2 cellular contexts compared by ENCODE assay signal in genomic region chr15:88438181-88438580, GRCh38.
TF ChIP-seq lines count a peak whose summit lies in the region.

No MANE protein-coding gene starts in this region.

TF ChIP-seq in SK-N-SH, 30 proteins besides CTCF, POLR2A, EP300 and RAD21 (continued from another document):
- TF ChIP-seq ZBTB33 (IDR thresholded peaks at IDR 0.05; ENCODE audit: borderline replicate concordance, low read depth) (no peak), SIN3A (IDR thresholded peaks at IDR 0.05; ENCODE audit: borderline replicate concordance, low read depth, low read length) (no peak)
TF ChIP-seq in SK-N-SH: peak in this region for 0.

TF ChIP-seq in SK-N-SH treated with all-trans-retinoic acid at 6 μM for 48 hours, 23 proteins besides CTCF, POLR2A, EP300 and RAD21 (continued from another document):
- TF ChIP-seq, protein P1, sequence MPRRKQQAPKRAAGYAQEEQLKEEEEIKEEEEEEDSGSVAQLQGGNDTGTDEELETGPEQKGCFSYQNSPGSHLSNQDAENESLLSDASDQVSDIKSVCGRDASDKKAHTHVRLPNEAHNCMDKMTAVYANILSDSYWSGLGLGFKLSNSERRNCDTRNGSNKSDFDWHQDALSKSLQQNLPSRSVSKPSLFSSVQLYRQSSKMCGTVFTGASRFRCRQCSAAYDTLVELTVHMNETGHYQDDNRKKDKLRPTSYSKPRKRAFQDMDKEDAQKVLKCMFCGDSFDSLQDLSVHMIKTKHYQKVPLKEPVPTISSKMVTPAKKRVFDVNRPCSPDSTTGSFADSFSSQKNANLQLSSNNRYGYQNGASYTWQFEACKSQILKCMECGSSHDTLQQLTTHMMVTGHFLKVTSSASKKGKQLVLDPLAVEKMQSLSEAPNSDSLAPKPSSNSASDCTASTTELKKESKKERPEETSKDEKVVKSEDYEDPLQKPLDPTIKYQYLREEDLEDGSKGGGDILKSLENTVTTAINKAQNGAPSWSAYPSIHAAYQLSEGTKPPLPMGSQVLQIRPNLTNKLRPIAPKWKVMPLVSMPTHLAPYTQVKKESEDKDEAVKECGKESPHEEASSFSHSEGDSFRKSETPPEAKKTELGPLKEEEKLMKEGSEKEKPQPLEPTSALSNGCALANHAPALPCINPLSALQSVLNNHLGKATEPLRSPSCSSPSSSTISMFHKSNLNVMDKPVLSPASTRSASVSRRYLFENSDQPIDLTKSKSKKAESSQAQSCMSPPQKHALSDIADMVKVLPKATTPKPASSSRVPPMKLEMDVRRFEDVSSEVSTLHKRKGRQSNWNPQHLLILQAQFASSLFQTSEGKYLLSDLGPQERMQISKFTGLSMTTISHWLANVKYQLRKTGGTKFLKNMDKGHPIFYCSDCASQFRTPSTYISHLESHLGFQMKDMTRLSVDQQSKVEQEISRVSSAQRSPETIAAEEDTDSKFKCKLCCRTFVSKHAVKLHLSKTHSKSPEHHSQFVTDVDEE (CRISPR knock-in tag; IDR thresholded peaks at IDR 0.05) = no peak
TF ChIP-seq in SK-N-SH treated with all-trans-retinoic acid at 6 μM for 48 hours: peak in this region for 0.
